ENCODE assay signal across 8 cellular contexts in genomic region chr1:64469121-64469520, GRCh38. TPM values are rescaled to one million over a fixed set of nuclear protein-coding genes. Genes with fewer than 3 reads are reported as not detected.
A peak's percentile ranks its signal among the peaks of the same experiment; 100 is the strongest.
DNase-seq lines count a peak whose midpoint lies in the region; ATAC-seq lines count a peak whose summit lies in the region.

No MANE protein-coding gene starts in this region.

- H3K4me3 Mint-ChIP-seq in stimulated activated naive CD8-positive, alpha-beta T cell treated with anti-CD3 and anti-CD28 coated beads, Interleukin-15, Interleukin-2, amounts not matched to agents 100 ng/mL and 50 ng/mL, for 24 hours: peak overlapping the region; percentile 66
- H3K4me3 Mint-ChIP-seq in activated naive CD8-positive, alpha-beta T cell treated with anti-CD3 and anti-CD28 coated beads, Interleukin-2, amount 10 ng/mL, durations not matched to agents 7 days and 5 days: peak overlapping the region; percentile 62

- ATAC-seq in stimulated activated naive CD8-positive, alpha-beta T cell treated with anti-CD3 and anti-CD28 coated beads, Interleukin-15, Interleukin-2, amounts not matched to agents 100 U/mL and 50 U/mL, for 24 hours: no peak
- ATAC-seq in activated naive CD8-positive, alpha-beta T cell treated with anti-CD3 and anti-CD28 coated beads, Interleukin-2, amount 10 ng/mL, durations not matched to agents 7 days and 5 days (ENCODE audit: low read depth): no peak
- ATAC-seq in GM21526 (IDR thresholded peaks at IDR 0.05; ENCODE audit: low FRiP score, unreplicated experiment) (no peak), GM18873 (IDR thresholded peaks at IDR 0.05; ENCODE audit: low FRiP score, unreplicated experiment) (no peak), GM18858 (IDR thresholded peaks at IDR 0.05; ENCODE audit: unreplicated experiment) (no peak)
- no peak for ATAC-seq in activated CD4-positive, CD25-positive, alpha-beta regulatory T cell treated with anti-CD3 and anti-CD28 coated beads, Interleukin-2, amount 50 U/mL, for 24 hours

- no peaks in the 10 kb centered on the region for H3K27me3 ChIP-seq in layer of hippocampus (ENCODE audit: control insufficient read depth, insufficient read depth, low read length)

- POLR2A ChIA-PET in activated naive CD8-positive, alpha-beta T cell treated with anti-CD3 and anti-CD28 coated beads, Interleukin-2, amount 10 ng/mL, durations not matched to agents 7 days and 5 days (lab: Charles Lee): no interaction called here

- H3K27ac ChIP-seq in layer of hippocampus (ENCODE audit: low read depth, low read length): peak overlapping the region; percentile 12

- no peak for DNase-seq in stimulated activated naive CD8-positive, alpha-beta T cell treated with anti-CD3 and anti-CD28 coated beads, Interleukin-15, Interleukin-2, amounts not matched to agents 100 U/mL and 50 U/mL, for 24 hours
- no peak for DNase-seq in activated naive CD8-positive, alpha-beta T cell treated with anti-CD3 and anti-CD28 coated beads, Interleukin-2, amount 10 ng/mL, durations not matched to agents 7 days and 5 days

- no peaks in the 10 kb centered on the region for H3K36me3 Mint-ChIP-seq in stimulated activated naive CD8-positive, alpha-beta T cell treated with anti-CD3 and anti-CD28 coated beads, Interleukin-15, Interleukin-2, amounts not matched to agents 100 ng/mL and 50 ng/mL, for 24 hours (ENCODE audit: low read depth)
- no peaks in the 10 kb centered on the region for H3K36me3 Mint-ChIP-seq in activated naive CD8-positive, alpha-beta T cell treated with anti-CD3 and anti-CD28 coated beads, Interleukin-2, amount 10 ng/mL, durations not matched to agents 7 days and 5 days

- no peak overlapping the region for H3K27ac Mint-ChIP-seq in stimulated activated naive CD8-positive, alpha-beta T cell treated with anti-CD3 and anti-CD28 coated beads, Interleukin-15, Interleukin-2, amounts not matched to agents 100 ng/mL and 50 ng/mL, for 24 hours
- no peak overlapping the region for H3K27ac Mint-ChIP-seq in activated naive CD8-positive, alpha-beta T cell treated with anti-CD3 and anti-CD28 coated beads, Interleukin-2, amount 10 ng/mL, durations not matched to agents 7 days and 5 days

- no peaks in the 10 kb centered on the region for H3K9me3 Mint-ChIP-seq in stimulated activated naive CD8-positive, alpha-beta T cell treated with anti-CD3 and anti-CD28 coated beads, Interleukin-15, Interleukin-2, amounts not matched to agents 100 ng/mL and 50 ng/mL, for 24 hours
- H3K9me3 Mint-ChIP-seq in activated naive CD8-positive, alpha-beta T cell treated with anti-CD3 and anti-CD28 coated beads, Interleukin-2, amount 10 ng/mL, durations not matched to agents 7 days and 5 days: no peaks in the 10 kb centered on the region

- peaks cover 20% of the 10 kb centered on the region for H3K4me1 Mint-ChIP-seq in stimulated activated naive CD8-positive, alpha-beta T cell treated with anti-CD3 and anti-CD28 coated beads, Interleukin-15, Interleukin-2, amounts not matched to agents 100 ng/mL and 50 ng/mL, for 24 hours (ENCODE audit: low read depth)
- peaks cover 14% of the 10 kb centered on the region for H3K4me1 Mint-ChIP-seq in activated naive CD8-positive, alpha-beta T cell treated with anti-CD3 and anti-CD28 coated beads, Interleukin-2, amount 10 ng/mL, durations not matched to agents 7 days and 5 days

- H3K27me3 Mint-ChIP-seq in stimulated activated naive CD8-positive, alpha-beta T cell treated with anti-CD3 and anti-CD28 coated beads, Interleukin-15, Interleukin-2, amounts not matched to agents 100 ng/mL and 50 ng/mL, for 24 hours: peaks cover 56% of the 10 kb centered on the region
- peaks cover 51% of the 10 kb centered on the region for H3K27me3 Mint-ChIP-seq in activated naive CD8-positive, alpha-beta T cell treated with anti-CD3 and anti-CD28 coated beads, Interleukin-2, amount 10 ng/mL, durations not matched to agents 7 days and 5 days

RNA-seq across cellular contexts. Expression of gene CACHD1, which starts 0.8 kb away (rescaled TPM):
- total RNA-seq in activated naive CD8-positive, alpha-beta T cell treated with anti-CD3 and anti-CD28 coated beads, Interleukin-2, amount 10 ng/mL, durations not matched to agents 7 days and 5 days: under 1 TPM; 0.82 to 0.91 TPM
